In genomic region chr4:101155859-101156430, GRCh38 we compare ENCODE assay signal across 12 cellular contexts.
DNase-seq lines count a peak whose midpoint lies in the region; ATAC-seq, FAIRE-seq and TF ChIP-seq lines count a peak whose summit lies in the region.
"Had no signal": no experiment of that assay in that cellular context is flagged by ENCODE, and none has a peak within 500 bp of the region (broad histone marks: within the 10 kb centered on the region; RNA-seq: fewer than 3 reads in every experiment).

No MANE protein-coding gene starts in this region.

- H3K4me3 Mint-ChIP-seq in T-helper 17 cell: no peak overlapping the region
- H3K4me3 Mint-ChIP-seq in effector memory CD8-positive, alpha-beta T cell: peak overlapping the region; percentile 32 to 43
- H3K4me3 Mint-ChIP-seq: activated CD4-positive, alpha-beta T cell treated with anti-CD3 and anti-CD28 coated beads, Interleukin-2, amount 10 ng/mL, durations not matched to agents 7 days and 5 days had no signal

- peaks cover 30% of the 10 kb centered on the region for H3K4me1 Mint-ChIP-seq in T-helper 17 cell
- H3K4me1 Mint-ChIP-seq in effector memory CD8-positive, alpha-beta T cell (ENCODE audit: low read depth in 2 of 2): peaks cover 29 to 58% of the 10 kb centered on the region in 2 donors

- H3K4me3 ChIP-seq in A549 (no peak overlapping the region), GM12865 (ENCODE audit: low read depth, low read length) (no peak overlapping the region)
- H3K4me3 ChIP-seq: BLaER1, psoas muscle had no signal

- intact Hi-C loops in cardiac septum (cut with DNase I): no loop called here

- H3K27me3 Mint-ChIP-seq in T-helper 17 cell: no peaks in the 10 kb centered on the region
- no peaks in the 10 kb centered on the region for H3K27me3 Mint-ChIP-seq in effector memory CD8-positive, alpha-beta T cell
- H3K27me3 Mint-ChIP-seq: activated CD4-positive, alpha-beta T cell treated with anti-CD3 and anti-CD28 coated beads, Interleukin-2, amount 10 ng/mL, durations not matched to agents 7 days and 5 days had no signal

- DNase-seq in A549 (ENCODE audit: low read depth in 1 of 2, low spot score in 1 of 2): no peak
- peak; percentile 20 for DNase-seq in GM12865 (ENCODE audit: low read depth)
- DNase-seq in T-helper 17 cell: no peak
- no peak for DNase-seq in effector memory CD8-positive, alpha-beta T cell
- no peak for DNase-seq in HT-29 (ENCODE audit: low spot score)
- DNase-seq in cardiac septum (ENCODE audit: low spot score): no peak
- DNase-seq in RKO (ENCODE audit: low spot score): no peak
- no peak for DNase-seq in NCI-H2171 treated with DMSO at 0.1 percent for 48 hours (lab: John Stamatoyannopoulos, UW)
- DNase-seq: activated CD4-positive, alpha-beta T cell treated with anti-CD3 and anti-CD28 coated beads, Interleukin-2, amount 10 ng/mL, durations not matched to agents 7 days and 5 days; dorsolateral prefrontal cortex; psoas muscle had no signal

- TF ChIP-seq RAD21 in A549 (conservative IDR thresholded peaks at IDR 0.05 in 1 of 2, IDR thresholded peaks at IDR 0.05 in 1 of 2): no peak

- no peak for TF ChIP-seq POLR2A in A549 (IDR thresholded peaks at IDR 0.05; ENCODE audit: low read length)

- peak overlapping the region; percentile 41 for H3K27ac Mint-ChIP-seq in T-helper 17 cell
- peak overlapping the region; percentile 42 to 70 for H3K27ac Mint-ChIP-seq in effector memory CD8-positive, alpha-beta T cell
- H3K27ac Mint-ChIP-seq: activated CD4-positive, alpha-beta T cell treated with anti-CD3 and anti-CD28 coated beads, Interleukin-2, amount 10 ng/mL, durations not matched to agents 7 days and 5 days had no signal

- H3K4me2 ChIP-seq in A549: peak overlapping the region; percentile 71
- H3K4me2 ChIP-seq: BLaER1 had no signal

- ATAC-seq in A549: peak in 1 of 2 experiments; percentile 23; a peak in 2 of 6 replicates
- ATAC-seq in T-helper 17 cell: no peak
- ATAC-seq in effector memory CD8-positive, alpha-beta T cell (replicated peaks): no peak
- ATAC-seq: psoas muscle had no signal

- peaks cover 84% of the 10 kb centered on the region for H3K4me1 ChIP-seq in A549

- WGBS in A549 (ENCODE audit: missing lambda C conversion rate): 78% methylated on average over 3 of the region's 3 CpGs

- TF ChIP-seq CTCF in A549 (IDR thresholded peaks at IDR 0.05) (no peak), GM12865 (IDR thresholded peaks at IDR 0.05; ENCODE audit: insufficient read depth, low read depth, low read length, missing control alignments) (no peak)

- no peaks in the 10 kb centered on the region for H3K9me3 Mint-ChIP-seq in effector memory CD8-positive, alpha-beta T cell
- H3K9me3 Mint-ChIP-seq: activated CD4-positive, alpha-beta T cell treated with anti-CD3 and anti-CD28 coated beads, Interleukin-2, amount 10 ng/mL, durations not matched to agents 7 days and 5 days had no signal

- no peak for FAIRE-seq in A549 (lab: Jason Lieb, UNC)

- CTCF ChIA-PET in A549 (lab: Yijun Ruan, JAX): interaction anchor here (0.7 kb wide), 1 partner anchor 1062 kb away, joined by 3 read pairs; no protein-coding TSS in a partner anchor

- no peaks in the 10 kb centered on the region for H3K36me3 Mint-ChIP-seq in T-helper 17 cell (ENCODE audit: low read depth)
- H3K36me3 Mint-ChIP-seq in effector memory CD8-positive, alpha-beta T cell (ENCODE audit: insufficient read depth): peaks cover 7% of the 10 kb centered on the region

- peak overlapping the region; percentile 55 to 76 for H3K27ac ChIP-seq in A549
- H3K27ac ChIP-seq: BLaER1, psoas muscle had no signal

- TF ChIP-seq EP300 in A549 (IDR thresholded peaks at IDR 0.05): no peak

- POLR2A ChIA-PET in A549 (lab: Yijun Ruan, JAX): no interaction called here

- H3K9me3 ChIP-seq in A549 (no peaks in the 10 kb centered on the region), T-helper 17 cell (ENCODE audit: control insufficient read depth, low read length, poor library complexity, severe bottlenecking) (no peaks in the 10 kb centered on the region)
- H3K9me3 ChIP-seq: BLaER1, psoas muscle had no signal

TF ChIP-seq in A549, 52 proteins besides CTCF, POLR2A, EP300 and RAD21:
- TF ChIP-seq ESRRA (IDR thresholded peaks at IDR 0.05; ENCODE audit: borderline replicate concordance, low read length) (no peak), BHLHE40 (IDR thresholded peaks at IDR 0.05; ENCODE audit: low read depth, low read length) (no peak), HOXB13 (CRISPR knock-in tag; IDR thresholded peaks at IDR 0.05; ENCODE audit: low read depth) (no peak), HMGXB4 (CRISPR knock-in tag; IDR thresholded peaks at IDR 0.05; ENCODE audit: borderline replicate concordance) (no peak), MAX (IDR thresholded peaks at IDR 0.05) (no peak), RARB (CRISPR knock-in tag; IDR thresholded peaks at IDR 0.05) (no peak), CBX2 (IDR thresholded peaks at IDR 0.05; ENCODE audit: borderline replicate concordance, low read depth) (no peak), CEBPB (IDR thresholded peaks at IDR 0.05) (no peak), EHMT2 (IDR thresholded peaks at IDR 0.05; ENCODE audit: low read depth) (no peak), ZFP36 (IDR thresholded peaks at IDR 0.05; ENCODE audit: borderline replicate concordance, partially characterized antibody) (no peak), KDM5A (IDR thresholded peaks at IDR 0.05) (no peak)
